Comparison of ENCODE assay signal across 13 cellular contexts in the genomic region with DNA sequence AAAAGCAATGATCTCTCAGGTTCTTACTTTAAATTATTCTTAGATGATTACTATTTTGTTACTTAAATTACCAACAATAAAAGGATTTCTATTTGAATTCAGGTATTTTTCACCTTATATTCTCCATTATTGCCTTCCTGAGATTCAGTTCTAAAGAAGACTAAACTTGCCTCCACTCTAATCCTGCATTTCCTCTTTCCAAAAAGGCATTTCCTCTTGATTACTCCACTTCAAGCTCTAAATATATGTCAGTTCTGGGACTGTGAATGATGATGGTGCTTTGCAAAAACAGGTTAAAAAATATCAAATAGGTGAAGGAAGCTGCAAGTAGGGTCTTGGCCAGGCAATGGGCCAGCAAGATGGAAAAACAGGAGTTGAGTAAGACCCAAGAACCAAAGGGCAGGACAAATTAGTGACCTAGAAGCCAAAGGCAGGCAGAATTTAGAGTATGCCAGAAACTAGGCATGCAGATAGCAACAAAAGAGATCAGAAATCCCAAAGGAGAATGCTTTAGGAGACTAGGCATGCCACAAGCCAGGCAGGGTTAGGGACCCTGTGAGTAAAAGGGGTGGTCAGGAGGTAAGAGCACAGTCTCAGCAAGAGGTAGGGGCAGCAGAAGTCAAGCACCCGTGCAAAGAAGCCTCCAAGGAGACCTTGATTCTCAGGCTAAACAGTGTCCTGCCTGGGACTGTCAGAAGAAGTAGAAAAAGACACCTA. TPM values are rescaled to one million over a fixed set of nuclear protein-coding genes. Genes with fewer than 3 reads are reported as not detected.
DNase-seq lines count a peak whose midpoint lies in the region; ATAC-seq and TF ChIP-seq lines count a peak whose summit lies in the region.
"Had no signal": no experiment of that assay in that cellular context is flagged by ENCODE, and none has a peak within 500 bp of the region (broad histone marks: within the 10 kb centered on the region; RNA-seq: fewer than 3 reads in every experiment).

No MANE protein-coding gene starts in this region.

- peaks cover 62% of the 10 kb centered on the region for H3K4me1 ChIP-seq in CD4-positive, alpha-beta memory T cell (ENCODE audit: insufficient read depth, low read length)
- H3K4me1 ChIP-seq in PC-3 (ENCODE audit: insufficient read depth, low read length) = no peaks in the 10 kb centered on the region
- H3K4me1 ChIP-seq: thyroid gland had no signal

- H3K9me2 ChIP-seq in PC-3 (replicated peaks; ENCODE audit: low read length) = no peaks in the 10 kb centered on the region

- H3K79me2 ChIP-seq in PC-3 (ENCODE audit: low read length) = no peaks in the 10 kb centered on the region

- H3K9me3 Mint-ChIP-seq in CD4-positive, alpha-beta memory T cell = no peaks in the 10 kb centered on the region
- no peaks in the 10 kb centered on the region for H3K9me3 Mint-ChIP-seq in IgD-negative memory B cell
- no peaks in the 10 kb centered on the region for H3K9me3 Mint-ChIP-seq in activated CD4-positive, alpha-beta memory T cell treated with anti-CD3 and anti-CD28 coated beads for 36 hours
- no peaks in the 10 kb centered on the region for H3K9me3 Mint-ChIP-seq in memory B cell
- H3K9me3 Mint-ChIP-seq: natural killer cell treated with Interleukin-12 subunit alpha and Interleukin-12 subunit beta and Interleukin-15 and Interleukin-18, amount 100 ng/mL, for 72 hours had no signal

- H3K36me3 Mint-ChIP-seq in CD4-positive, alpha-beta memory T cell = peaks cover 0 to 2% of the 10 kb centered on the region in 2 donors
- H3K36me3 Mint-ChIP-seq in IgD-negative memory B cell = no peaks in the 10 kb centered on the region
- no peaks in the 10 kb centered on the region for H3K36me3 Mint-ChIP-seq in activated CD4-positive, alpha-beta memory T cell treated with anti-CD3 and anti-CD28 coated beads for 36 hours
- H3K36me3 Mint-ChIP-seq in memory B cell = no peaks in the 10 kb centered on the region
- H3K36me3 Mint-ChIP-seq: CD14-positive monocyte; natural killer cell treated with Interleukin-12 subunit alpha and Interleukin-12 subunit beta and Interleukin-15 and Interleukin-18, amount 100 ng/mL, for 72 hours had no signal

- intact Hi-C loops in CD4-positive, alpha-beta memory T cell (cut with micrococcal nuclease) = no loop called here
- intact Hi-C loops in activated CD4-positive, alpha-beta memory T cell treated with anti-CD3 and anti-CD28 coated beads for 36 hours (cut with micrococcal nuclease) = loop anchor here (1.0 kb wide), 2 partner anchors 9 kb away; no protein-coding TSS in a partner anchor
- intact Hi-C loops in PC-3 (cut with micrococcal nuclease) = no loop called here

- no peaks in the 10 kb centered on the region for H3K27me3 ChIP-seq in CD4-positive, alpha-beta memory T cell (ENCODE audit: insufficient read depth, low read length)
- no peaks in the 10 kb centered on the region for H3K27me3 ChIP-seq in PC-3 (ENCODE audit: low read length)
- H3K27me3 ChIP-seq: left lung, thyroid gland had no signal

- H3K4me3 ChIP-seq in CD4-positive, alpha-beta memory T cell (ENCODE audit: low read length in 2 of 2) = no peak overlapping the region
- H3K4me3 ChIP-seq in PC-3 (ENCODE audit: low read length) = no peak overlapping the region
- H3K4me3 ChIP-seq: left lung, thyroid gland had no signal

- H3K9me3 ChIP-seq in CD4-positive, alpha-beta memory T cell (ENCODE audit: control insufficient read depth in 1 of 2, low read length in 2 of 2) = no peaks in the 10 kb centered on the region
- no peaks in the 10 kb centered on the region for H3K9me3 ChIP-seq in PC-3 (ENCODE audit: low read length)
- H3K9me3 ChIP-seq: left lung, thyroid gland had no signal

- POLR2A ChIA-PET in CD4-positive, alpha-beta memory T cell (lab: Charles Lee; ENCODE audit: partially characterized antibody) = interaction anchor here (0.9 to 7.8 kb wide), 5 partner anchors 8 to 141 kb away, joined by 4 to 106 read pairs (median 24); partner anchors contain the start of genes DIPK1A and RPL5
- POLR2A ChIA-PET in activated CD4-positive, alpha-beta memory T cell treated with anti-CD3 and anti-CD28 coated beads for 36 hours (lab: Charles Lee) = interaction anchor here (1.8 to 1.9 kb wide), 2 partner anchors 10 to 12 kb away, joined by 5 to 9 read pairs; partner anchors contain the start of gene DIPK1A
- POLR2A ChIA-PET in PC-3 (lab: Charles Lee; ENCODE audit: unreplicated experiment) = no interaction called here

- H3K4me3 Mint-ChIP-seq in CD4-positive, alpha-beta memory T cell = peak overlapping the region in 5 of 8 donors; percentile 4 to 47 (median 40)
- H3K4me3 Mint-ChIP-seq in IgD-negative memory B cell = peak overlapping the region in 2 of 4 donors; percentile 72 to 81
- peak overlapping the region; percentile 4 for H3K4me3 Mint-ChIP-seq in activated CD4-positive, alpha-beta memory T cell treated with anti-CD3 and anti-CD28 coated beads for 36 hours
- H3K4me3 Mint-ChIP-seq in memory B cell = peak overlapping the region; percentile 1
- H3K4me3 Mint-ChIP-seq: natural killer cell treated with Interleukin-12 subunit alpha and Interleukin-12 subunit beta and Interleukin-15 and Interleukin-18, amount 100 ng/mL, for 72 hours had no signal

- H3K27me3 Mint-ChIP-seq in CD4-positive, alpha-beta memory T cell = no peaks in the 10 kb centered on the region
- no peaks in the 10 kb centered on the region for H3K27me3 Mint-ChIP-seq in IgD-negative memory B cell
- H3K27me3 Mint-ChIP-seq in activated CD4-positive, alpha-beta memory T cell treated with anti-CD3 and anti-CD28 coated beads for 36 hours = no peaks in the 10 kb centered on the region
- no peaks in the 10 kb centered on the region for H3K27me3 Mint-ChIP-seq in memory B cell
- H3K27me3 Mint-ChIP-seq: natural killer cell treated with Interleukin-12 subunit alpha and Interleukin-12 subunit beta and Interleukin-15 and Interleukin-18, amount 100 ng/mL, for 72 hours had no signal

- TF ChIP-seq CTCF in PC-3 (conservative IDR thresholded peaks at IDR 0.05; ENCODE audit: low read depth, low read length) = no peak

- H4K20me1 ChIP-seq in PC-3 (ENCODE audit: low read length) = no peaks in the 10 kb centered on the region

- CTCF ChIA-PET in CD4-positive, alpha-beta memory T cell (lab: Charles Lee; ENCODE audit: partially characterized antibody) = interaction anchor here (1.3 to 18.7 kb wide), 4 partner anchors 11 to 90 kb away, joined by 4 to 433 read pairs (median 15); partner anchors contain the start of gene DIPK1A
- CTCF ChIA-PET in activated CD4-positive, alpha-beta memory T cell treated with anti-CD3 and anti-CD28 coated beads for 36 hours (lab: Charles Lee) = interaction anchor here (3.1 to 12.1 kb wide), 3 partner anchors 11 to 114 kb away, joined by 13 to 212 read pairs (median 18); partner anchors contain the start of gene DIPK1A
- CTCF ChIA-PET in PC-3 (lab: Charles Lee) = no interaction called here

- H3K36me3 ChIP-seq in CD4-positive, alpha-beta memory T cell (ENCODE audit: insufficient read depth, low read length) = no peaks in the 10 kb centered on the region
- no peaks in the 10 kb centered on the region for H3K36me3 ChIP-seq in PC-3 (ENCODE audit: low read depth, low read length)
- H3K36me3 ChIP-seq: left lung, thyroid gland had no signal

- no peak overlapping the region for H2AFZ ChIP-seq in PC-3 (ENCODE audit: low read length)

- ATAC-seq in memory B cell (ENCODE audit: low read depth) (no peak), PC-3 (no peak)
- ATAC-seq: left lung; natural killer cell treated with Interleukin-12 subunit alpha and Interleukin-12 subunit beta and Interleukin-15 and Interleukin-18, amount 100 ng/mL, for 72 hours had no signal

- no peaks in the 10 kb centered on the region for H3F3A ChIP-seq in PC-3 (ENCODE audit: low read length, unreplicated experiment)

- no peak overlapping the region for H3K4me2 ChIP-seq in PC-3 (ENCODE audit: low read length)

- no peak for DNase-seq in CD4-positive, alpha-beta memory T cell
- no peak for DNase-seq in activated CD4-positive, alpha-beta memory T cell treated with anti-CD3 and anti-CD28 coated beads for 36 hours
- DNase-seq in memory B cell (ENCODE audit: low spot score in 2 of 2) (no peak), NCI-H2227 (lab: John Stamatoyannopoulos, UW; ENCODE audit: unreplicated experiment) (no peak), PC-3 (no peak), NCI-H1105 treated with DMSO at 0.1 percent for 48 hours (lab: John Stamatoyannopoulos, UW) (no peak), HuH-7 (ENCODE audit: low spot score) (no peak)
- DNase-seq: left lung; NK-92 treated with Interleukin-12 subunit alpha and Interleukin-12 subunit beta, amount 100 ng/mL, for 24 hours; thyroid gland had no signal

- no TSS peak for BruUV-seq in PC-3 (replicated peaks; lab: Mats Ljungman, UMichigan)

- peak overlapping the region; percentile 18 to 81 (median 69) for H3K27ac Mint-ChIP-seq in CD4-positive, alpha-beta memory T cell
- H3K27ac Mint-ChIP-seq in IgD-negative memory B cell = peak overlapping the region; percentile 82 to 84 (median 82)
- H3K27ac Mint-ChIP-seq in activated CD4-positive, alpha-beta memory T cell treated with anti-CD3 and anti-CD28 coated beads for 36 hours = peak overlapping the region; percentile 61
- peak overlapping the region; percentile 83 for H3K27ac Mint-ChIP-seq in memory B cell
- H3K27ac Mint-ChIP-seq: natural killer cell treated with Interleukin-12 subunit alpha and Interleukin-12 subunit beta and Interleukin-15 and Interleukin-18, amount 100 ng/mL, for 72 hours had no signal

- no peak overlapping the region for H3K27ac ChIP-seq in CD4-positive, alpha-beta memory T cell (ENCODE audit: low read depth, low read length)
- H3K27ac ChIP-seq in PC-3 (ENCODE audit: low read length) = no peak overlapping the region
- H3K27ac ChIP-seq: left lung, thyroid gland had no signal

- H3K4me1 Mint-ChIP-seq in CD4-positive, alpha-beta memory T cell = peaks cover 29 to 59% (median 44%) of the 10 kb centered on the region in 4 donors
- H3K4me1 Mint-ChIP-seq in IgD-negative memory B cell = peaks cover 45 to 53% (median 46%) of the 10 kb centered on the region in 3 donors
- H3K4me1 Mint-ChIP-seq in activated CD4-positive, alpha-beta memory T cell treated with anti-CD3 and anti-CD28 coated beads for 36 hours (ENCODE audit: low read depth) = peaks cover 55% of the 10 kb centered on the region
- peaks cover 49% of the 10 kb centered on the region for H3K4me1 Mint-ChIP-seq in memory B cell

- H3K9ac ChIP-seq in PC-3 (ENCODE audit: low read length) = no peak overlapping the region

RNA-seq across cellular contexts. Expression of gene DIPK1A, which starts 11.3 kb away (rescaled TPM):
- total RNA-seq in CD4-positive, alpha-beta memory T cell = 10 to 100 TPM; 14.5 to 15.8 TPM
- 10 to 100 TPM; 24.0 to 29.1 TPM for polyA plus RNA-seq in CD4-positive, alpha-beta memory T cell
- polyA plus RNA-seq in IgD-negative memory B cell = 29.2 TPM
- 1 to 10 TPM; 8.2 to 8.7 TPM for total RNA-seq in activated CD4-positive, alpha-beta memory T cell treated with anti-CD3 and anti-CD28 coated beads for 36 hours
- 1.0 and 2.1 TPM in 2 replicates for total RNA-seq in PC-3 (2014; rRNA removed)
